23 cellular contexts compared by ENCODE assay signal in genomic region chr11:66353762-66354161, GRCh38. TPM values are rescaled to one million over a fixed set of nuclear protein-coding genes. Genes with fewer than 3 reads are reported as not detected.
"Had no signal": no experiment of that assay in that cellular context is flagged by ENCODE, and none has a peak within 500 bp of the region (broad histone marks: within the 10 kb centered on the region; RNA-seq: fewer than 3 reads in every experiment).

No MANE protein-coding gene starts in this region.

- ATAC-seq: effector memory CD8-positive, alpha-beta T cell; heart left ventricle; left ventricle myocardium superior; natural killer cell treated with Interleukin-12 subunit alpha and Interleukin-12 subunit beta and Interleukin-15 and Interleukin-18, amount 100 ng/mL, for 72 hours had no signal

- H3K27me3 ChIP-seq: cardiac muscle cell, heart left ventricle, sigmoid colon, testis had no signal

- H3K36me3 ChIP-seq: cardiac muscle cell, sigmoid colon had no signal

- H3K4me3 ChIP-seq: cardiac muscle cell, heart left ventricle, sigmoid colon, testis had no signal

- H3K27ac ChIP-seq: cardiac muscle cell, epithelial cell of prostate, heart left ventricle, sigmoid colon, testis had no signal

- DNase-seq: activated B cell treated with CpG ODN at 0.5 μM for 24 hours; activated CD4-positive, alpha-beta memory T cell treated with anti-CD3 and anti-CD28 coated beads for 36 hours; activated CD4-positive, alpha-beta T cell treated with anti-CD3 and anti-CD28 coated beads for 4 hours; activated T-cell treated with anti-CD3 and anti-CD28 coated beads for 4 hours; amniotic stem cell; dermis blood vessel endothelial cell; effector memory CD8-positive, alpha-beta T cell; foreskin melanocyte; heart left ventricle; immature natural killer cell; kidney glomerular epithelial cell; left ventricle myocardium superior; sigmoid colon; stimulated activated CD4-positive, alpha-beta T cell treated with anti-CD3 and anti-CD28 coated beads, Interleukin-12 subunit alpha, Interleukin-12 subunit beta, amount 100 ng/mL, for 4 hours; stimulated activated CD4-positive, alpha-beta T cell treated with anti-CD3 and anti-CD28 coated beads, Interleukin-2, amount 100 ng/mL, for 24 hours; T-helper 1 cell; T-helper 9 cell; testis had no signal

- H3K4me1 ChIP-seq: heart left ventricle, sigmoid colon, testis had no signal

- H3K9me3 ChIP-seq: heart left ventricle, sigmoid colon, testis had no signal

RNA-seq across cellular contexts. Expression of gene CD248, which starts 36.9 kb away (rescaled TPM):
- total RNA-seq: activated CD4-positive, alpha-beta memory T cell treated with anti-CD3 and anti-CD28 coated beads for 36 hours; activated T-helper 1 cell treated with anti-CD3 and anti-CD28 coated beads, Interleukin-12 subunit alpha, Interleukin-12 subunit beta, Interleukin-2, Interleukin-4 antibody, amounts not matched to agents 30 ng/mL and 10 ng/mL and 1 ng/mL, durations not matched to agents 14 hours and 24 hours and 36 hours; renal cortical epithelial cell had no signal
- polyA plus RNA-seq: immature natural killer cell had no signal
